ENCODE assay signal across 1 cellular context in genomic region chr20:57043669-57044268, GRCh38.
TF ChIP-seq lines count a peak whose summit lies in the region.

No MANE protein-coding gene starts in this region.

TF ChIP-seq in GM23338, 12 proteins besides CTCF, POLR2A, EP300 and RAD21 (continued from another document):
- TF ChIP-seq, protein P1, sequence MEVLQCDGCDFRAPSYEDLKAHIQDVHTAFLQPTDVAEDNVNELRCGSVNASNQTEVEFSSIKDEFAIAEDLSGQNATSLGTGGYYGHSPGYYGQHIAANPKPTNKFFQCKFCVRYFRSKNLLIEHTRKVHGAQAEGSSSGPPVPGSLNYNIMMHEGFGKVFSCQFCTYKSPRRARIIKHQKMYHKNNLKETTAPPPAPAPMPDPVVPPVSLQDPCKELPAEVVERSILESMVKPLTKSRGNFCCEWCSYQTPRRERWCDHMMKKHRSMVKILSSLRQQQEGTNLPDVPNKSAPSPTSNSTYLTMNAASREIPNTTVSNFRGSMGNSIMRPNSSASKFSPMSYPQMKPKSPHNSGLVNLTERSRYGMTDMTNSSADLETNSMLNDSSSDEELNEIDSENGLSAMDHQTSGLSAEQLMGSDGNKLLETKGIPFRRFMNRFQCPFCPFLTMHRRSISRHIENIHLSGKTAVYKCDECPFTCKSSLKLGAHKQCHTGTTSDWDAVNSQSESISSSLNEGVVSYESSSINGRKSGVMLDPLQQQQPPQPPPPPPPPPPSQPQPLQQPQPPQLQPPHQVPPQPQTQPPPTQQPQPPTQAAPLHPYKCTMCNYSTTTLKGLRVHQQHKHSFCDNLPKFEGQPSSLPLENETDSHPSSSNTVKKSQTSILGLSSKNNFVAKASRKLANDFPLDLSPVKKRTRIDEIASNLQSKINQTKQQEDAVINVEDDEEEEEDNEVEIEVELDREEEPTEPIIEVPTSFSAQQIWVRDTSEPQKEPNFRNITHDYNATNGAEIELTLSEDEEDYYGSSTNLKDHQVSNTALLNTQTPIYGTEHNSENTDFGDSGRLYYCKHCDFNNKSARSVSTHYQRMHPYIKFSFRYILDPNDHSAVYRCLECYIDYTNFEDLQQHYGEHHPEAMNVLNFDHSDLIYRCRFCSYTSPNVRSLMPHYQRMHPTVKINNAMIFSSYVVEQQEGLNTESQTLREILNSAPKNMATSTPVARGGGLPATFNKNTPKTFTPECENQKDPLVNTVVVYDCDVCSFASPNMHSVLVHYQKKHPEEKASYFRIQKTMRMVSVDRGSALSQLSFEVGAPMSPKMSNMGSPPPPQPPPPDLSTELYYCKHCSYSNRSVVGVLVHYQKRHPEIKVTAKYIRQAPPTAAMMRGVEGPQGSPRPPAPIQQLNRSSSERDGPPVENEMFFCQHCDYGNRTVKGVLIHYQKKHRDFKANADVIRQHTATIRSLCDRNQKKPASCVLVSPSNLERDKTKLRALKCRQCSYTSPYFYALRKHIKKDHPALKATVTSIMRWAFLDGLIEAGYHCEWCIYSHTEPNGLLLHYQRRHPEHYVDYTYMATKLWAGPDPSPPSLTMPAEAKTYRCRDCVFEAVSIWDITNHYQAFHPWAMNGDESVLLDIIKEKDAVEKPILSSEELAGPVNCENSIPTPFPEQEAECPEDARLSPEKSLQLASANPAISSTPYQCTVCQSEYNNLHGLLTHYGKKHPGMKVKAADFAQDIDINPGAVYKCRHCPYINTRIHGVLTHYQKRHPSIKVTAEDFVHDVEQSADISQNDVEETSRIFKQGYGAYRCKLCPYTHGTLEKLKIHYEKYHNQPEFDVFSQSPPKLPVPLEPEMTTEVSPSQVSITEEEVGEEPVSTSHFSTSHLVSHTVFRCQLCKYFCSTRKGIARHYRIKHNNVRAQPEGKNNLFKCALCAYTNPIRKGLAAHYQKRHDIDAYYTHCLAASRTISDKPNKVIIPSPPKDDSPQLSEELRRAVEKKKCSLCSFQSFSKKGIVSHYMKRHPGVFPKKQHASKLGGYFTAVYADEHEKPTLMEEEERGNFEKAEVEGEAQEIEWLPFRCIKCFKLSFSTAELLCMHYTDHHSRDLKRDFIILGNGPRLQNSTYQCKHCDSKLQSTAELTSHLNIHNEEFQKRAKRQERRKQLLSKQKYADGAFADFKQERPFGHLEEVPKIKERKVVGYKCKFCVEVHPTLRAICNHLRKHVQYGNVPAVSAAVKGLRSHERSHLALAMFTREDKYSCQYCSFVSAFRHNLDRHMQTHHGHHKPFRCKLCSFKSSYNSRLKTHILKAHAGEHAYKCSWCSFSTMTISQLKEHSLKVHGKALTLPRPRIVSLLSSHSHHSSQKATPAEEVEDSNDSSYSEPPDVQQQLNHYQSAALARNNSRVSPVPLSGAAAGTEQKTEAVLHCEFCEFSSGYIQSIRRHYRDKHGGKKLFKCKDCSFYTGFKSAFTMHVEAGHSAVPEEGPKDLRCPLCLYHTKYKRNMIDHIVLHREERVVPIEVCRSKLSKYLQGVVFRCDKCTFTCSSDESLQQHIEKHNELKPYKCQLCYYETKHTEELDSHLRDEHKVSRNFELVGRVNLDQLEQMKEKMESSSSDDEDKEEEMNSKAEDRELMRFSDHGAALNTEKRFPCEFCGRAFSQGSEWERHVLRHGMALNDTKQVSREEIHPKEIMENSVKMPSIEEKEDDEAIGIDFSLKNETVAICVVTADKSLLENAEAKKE (CRISPR knock-in tag; IDR thresholded peaks at IDR 0.05): no peak
- TF ChIP-seq EZH2phosphoT487 (IDR thresholded peaks at IDR 0.05; ENCODE audit: unreplicated experiment) (no peak), NANOG (IDR thresholded peaks at IDR 0.05; ENCODE audit: borderline replicate concordance) (no peak), CREB1 (CRISPR knock-in tag; IDR thresholded peaks at IDR 0.05; ENCODE audit: low read depth) (no peak), STAT1 (IDR thresholded peaks at IDR 0.05; ENCODE audit: unreplicated experiment) (no peak), ZNF331 (CRISPR knock-in tag; IDR thresholded peaks at IDR 0.05; ENCODE audit: low read depth) (no peak)
- TF ChIP-seq, protein P2, sequence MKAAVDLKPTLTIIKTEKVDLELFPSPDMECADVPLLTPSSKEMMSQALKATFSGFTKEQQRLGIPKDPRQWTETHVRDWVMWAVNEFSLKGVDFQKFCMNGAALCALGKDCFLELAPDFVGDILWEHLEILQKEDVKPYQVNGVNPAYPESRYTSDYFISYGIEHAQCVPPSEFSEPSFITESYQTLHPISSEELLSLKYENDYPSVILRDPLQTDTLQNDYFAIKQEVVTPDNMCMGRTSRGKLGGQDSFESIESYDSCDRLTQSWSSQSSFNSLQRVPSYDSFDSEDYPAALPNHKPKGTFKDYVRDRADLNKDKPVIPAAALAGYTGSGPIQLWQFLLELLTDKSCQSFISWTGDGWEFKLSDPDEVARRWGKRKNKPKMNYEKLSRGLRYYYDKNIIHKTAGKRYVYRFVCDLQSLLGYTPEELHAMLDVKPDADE (IDR thresholded peaks at IDR 0.05): no peak
